Comparison of ENCODE assay signal across 9 cellular contexts in genomic region chr16:87581867-87582220, GRCh38. TPM values are rescaled to one million over a fixed set of nuclear protein-coding genes. Genes with fewer than 3 reads are reported as not detected.
DNase-seq lines count a peak whose midpoint lies in the region; ATAC-seq lines count a peak whose summit lies in the region.
"Had no signal": no experiment of that assay in that cellular context is flagged by ENCODE, and none has a peak within 500 bp of the region (broad histone marks: within the 10 kb centered on the region; RNA-seq: fewer than 3 reads in every experiment).

No MANE protein-coding gene starts in this region.

- DNase-seq in EL (peak; percentile 97), SW 1271 (lab: John Stamatoyannopoulos, UW) (peak; percentile 54 to 73), foreskin melanocyte (peak; percentile 90), posterior vena cava (ENCODE audit: low spot score) (peak; percentile 91), anterior cingulate cortex (lab: John Stamatoyannopoulos, UW) (no peak), NCI-H524 treated with DMSO at 0.1 percent for 48 hours (lab: John Stamatoyannopoulos, UW) (no peak)
- no peak for DNase-seq in stimulated activated CD4-positive, alpha-beta T cell treated with anti-CD3 and anti-CD28 coated beads, Interleukin-4, amount 100 ng/mL, for 1 hour
- DNase-seq: NCI-H2171 treated with DMSO at 0.1 percent for 48 hours had no signal

- intact Hi-C loops in posterior vena cava (cut with DNase I), result no loop called here

- ATAC-seq in GM18870 (IDR thresholded peaks at IDR 0.05; ENCODE audit: unreplicated experiment), result no peak

RNA-seq across cellular contexts. Expression of gene JPH3, which starts 20.5 kb away (rescaled TPM):
- total RNA-seq in posterior vena cava, result 1 to 10 TPM; 1.4 to 1.8 TPM

Comparison
In these comparisons a context has a peak if more than half of its experiments do, and no peak if none do; other contexts are left out.
1. DNase-seq: peak in EL (single experiment), SW 1271 (2 of 2), foreskin melanocyte (single experiment) and posterior vena cava (single experiment); none in anterior cingulate cortex (0 of 58), NCI-H524 treated with DMSO at 0.1 percent for 48 hours (single experiment) and stimulated activated CD4-positive, alpha-beta T cell treated with anti-CD3 and anti-CD28 coated beads, Interleukin-4, amount 100 ng/mL, for 1 hour (single experiment).